ENCODE assay signal across 8 cellular contexts in the genomic region with DNA sequence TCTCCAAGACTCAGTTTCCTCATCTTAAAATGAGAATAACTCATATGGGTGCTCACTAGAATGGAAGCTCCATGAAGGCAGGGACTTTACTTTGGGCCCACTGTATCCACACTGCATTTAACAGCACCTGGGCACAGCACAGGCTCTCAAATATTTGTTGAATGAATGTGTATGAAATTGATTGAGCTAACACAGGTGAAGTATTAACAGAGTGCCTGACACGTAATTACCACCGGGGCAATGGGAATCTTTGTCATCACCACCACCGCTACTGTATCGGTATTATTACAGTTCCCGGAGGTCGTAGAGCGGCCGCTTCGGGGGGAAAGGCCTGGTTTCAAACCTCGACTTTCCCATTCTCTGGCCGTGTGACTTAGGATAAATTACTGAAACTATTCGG. TPM values are rescaled to one million over a fixed set of nuclear protein-coding genes. Genes with fewer than 3 reads are reported as not detected.
DNase-seq lines count a peak whose midpoint lies in the region; ATAC-seq, FAIRE-seq and TF ChIP-seq lines count a peak whose summit lies in the region.

No MANE protein-coding gene starts in this region.

- peak overlapping the region; percentile 94 for H3K4me3 ChIP-seq in A549
- H3K4me3 ChIP-seq in HFF-Myc (replicated peaks; ENCODE audit: low read depth, low read length), result peak overlapping the region; percentile 86
- peak overlapping the region; percentile 90 to 95 for H3K4me3 ChIP-seq in mucosa of rectum (ENCODE audit: low read length in 2 of 2)

- peak overlapping the region; percentile 67 for H3K4me2 ChIP-seq in A549

- TF ChIP-seq CTCF in A549 (IDR thresholded peaks at IDR 0.05) (no peak), HFF-Myc (IDR thresholded peaks at IDR 0.05; ENCODE audit: low read depth, low read length, missing control alignments) (no peak), brain (conservative IDR thresholded peaks at IDR 0.05) (no peak)

- FAIRE-seq in A549 (lab: Jason Lieb, UNC), result no peak

- H3K27ac Mint-ChIP-seq in brain, result peak overlapping the region; percentile 99 to 100 (median 99)

- no peak for TF ChIP-seq EP300 in A549 (IDR thresholded peaks at IDR 0.05)

- ATAC-seq in A549, result no peak
- ATAC-seq in HG03460 (IDR thresholded peaks at IDR 0.05; ENCODE audit: unreplicated experiment), result no peak
- no peak for ATAC-seq in HG02885 (IDR thresholded peaks at IDR 0.05; ENCODE audit: poor library complexity, unreplicated experiment)

- TF ChIP-seq RAD21 in A549 (conservative IDR thresholded peaks at IDR 0.05 in 1 of 2, IDR thresholded peaks at IDR 0.05 in 1 of 2), result no peak

- peak overlapping the region; percentile 89 to 96 (median 91) for H3K4me3 Mint-ChIP-seq in brain

- H3K4me1 Mint-ChIP-seq in brain, result peaks cover 58% of the 10 kb centered on the region

- WGBS in A549 (ENCODE audit: missing lambda C conversion rate), result 60% methylated on average over 12 of the region's 12 CpGs

- H3K9me3 Mint-ChIP-seq in brain, result peaks cover 0 to 5% (median 0%) of the 10 kb centered on the region in 5 experiments

- CTCF ChIA-PET in A549 (lab: Yijun Ruan, JAX), result interaction anchor here (1.2 to 1.3 kb wide), 2 partner anchors 39 to 68 kb away, joined by 3 to 5 read pairs; no protein-coding TSS in a partner anchor

- peak overlapping the region in 1 of 2 donors; percentile 90 for H3K9ac ChIP-seq in mucosa of rectum (ENCODE audit: low read depth in 1 of 2, low read length in 2 of 2)

- H3K9me3 ChIP-seq in A549, result no peaks in the 10 kb centered on the region
- H3K9me3 ChIP-seq in mucosa of rectum (ENCODE audit: control insufficient read depth in 2 of 2, low read length in 2 of 2), result no peaks in the 10 kb centered on the region

- POLR2A ChIA-PET in A549 (lab: Yijun Ruan, JAX), result no interaction called here

- H3K4me1 ChIP-seq in A549, result peaks cover 62% of the 10 kb centered on the region
- peaks cover 5 to 16% of the 10 kb centered on the region in 2 donors for H3K4me1 ChIP-seq in mucosa of rectum (ENCODE audit: control insufficient read depth in 2 of 2, insufficient read depth in 2 of 2, low read length in 2 of 2)

- H3K27ac ChIP-seq in A549, result peak overlapping the region; percentile 95
- H3K27ac ChIP-seq in mucosa of rectum (ENCODE audit: low read depth in 2 of 2, low read length in 2 of 2), result peak overlapping the region; percentile 91 to 93

- H3K36me3 ChIP-seq in mucosa of rectum (ENCODE audit: control insufficient read depth in 2 of 2, insufficient read depth in 2 of 2, low read length in 2 of 2), result no peaks in the 10 kb centered on the region

- H3K27me3 Mint-ChIP-seq in brain, result peaks cover 4% of the 10 kb centered on the region

- H3K36me3 Mint-ChIP-seq in brain, result peaks cover 27% of the 10 kb centered on the region

- TF ChIP-seq POLR2A in A549 (IDR thresholded peaks at IDR 0.05; ENCODE audit: low read length), result no peak

- peak in 1 of 2 experiments; percentile 22 for DNase-seq in A549 (ENCODE audit: low read depth in 1 of 2, low spot score in 1 of 2)
- no peak for DNase-seq in HFF-Myc (ENCODE audit: extremely low read depth, low read depth)
- no peak for DNase-seq in germinal center (ENCODE audit: low spot score)
- no peak for DNase-seq in Ammon's horn (ENCODE audit: low spot score)

- no peaks in the 10 kb centered on the region for H3K27me3 ChIP-seq in mucosa of rectum (ENCODE audit: control insufficient read depth in 2 of 2, insufficient read depth in 2 of 2, low read length in 2 of 2)

TF ChIP-seq in A549, 52 proteins besides CTCF, POLR2A, EP300 and RAD21:
- TF ChIP-seq KDM1A (IDR thresholded peaks at IDR 0.05; ENCODE audit: low read depth) (peak; percentile 69), HDAC2 (IDR thresholded peaks at IDR 0.05) (no peak), CHD2 (IDR thresholded peaks at IDR 0.05; ENCODE audit: low read length, partially characterized antibody) (peak; percentile 13), CHD4 (IDR thresholded peaks at IDR 0.05; ENCODE audit: borderline replicate concordance) (peak; percentile 57)

RNA-seq across cellular contexts. Expression of a gene that starts 1.2 kb away (rescaled TPM):
- 25.5 and 27.0 TPM in 2 replicates for polyA plus RNA-seq in A549 (2011; rRNA removed)
- polyA plus RNA-seq in A549 (2012; cell fraction: cytosol; rRNA removed), result 5.9 and 7.1 TPM in 2 replicates
- polyA plus RNA-seq in A549 (2012; cell fraction: nucleus; rRNA removed), result 7.6 and 10.1 TPM in 2 replicates
- 9.4 to 10.5 TPM (median 9.7 TPM) in 3 replicates for polyA plus RNA-seq in A549 (2017; fragmentation: RNase III; extraction: RNeasy Plus Mini Kit Qiagen cat#74134 plus additional on column Dnase treatment)
- polyA minus RNA-seq in A549 (2011; rRNA and poly(A)+ RNA removed), result 40.8 and 41.6 TPM in 2 replicates
- polyA plus RNA-seq in brain (ENCODE audit: insufficient read depth, low read depth, low replicate concordance), result 13.3 TPM
